In genomic region chrX:123291623-123292022, GRCh38 we compare ENCODE assay signal across 1 cellular context.
TF ChIP-seq lines count a peak whose summit lies in the region.

No MANE protein-coding gene starts in this region.

TF ChIP-seq in HepG2, 621 proteins besides CTCF, POLR2A, EP300 and RAD21 (continued from another document):
- TF ChIP-seq HNF1A (IDR thresholded peaks at IDR 0.05; ENCODE audit: low read depth) (no peak), HNF1A (CRISPR knock-in tag; IDR thresholded peaks at IDR 0.05; ENCODE audit: borderline replicate concordance) (no peak), SSRP1 (CRISPR knock-in tag; IDR thresholded peaks at IDR 0.05) (no peak), RORA (CRISPR knock-in tag; IDR thresholded peaks at IDR 0.05) (no peak), NFAT5 (CRISPR knock-in tag; IDR thresholded peaks at IDR 0.05) (no peak), ZNF564 (CRISPR knock-in tag; IDR thresholded peaks at IDR 0.05) (no peak)
TF ChIP-seq in HepG2: peak in this region for 0.
